ENCODE assay signal across 8 cellular contexts in genomic region chr11:59206635-59207034, GRCh38. TPM values are rescaled to one million over a fixed set of nuclear protein-coding genes. Genes with fewer than 3 reads are reported as not detected.
DNase-seq lines count a peak whose midpoint lies in the region; ATAC-seq and TF ChIP-seq lines count a peak whose summit lies in the region.

No MANE protein-coding gene starts in this region.

- no peak overlapping the region for H3K4me3 Mint-ChIP-seq in nephron

- no peak for ATAC-seq in activated CD4-positive, CD25-positive, alpha-beta regulatory T cell treated with anti-CD3 and anti-CD28 coated beads, Interleukin-2, amount 50 U/mL, for 24 hours
- ATAC-seq in GM18870 (IDR thresholded peaks at IDR 0.05; ENCODE audit: unreplicated experiment), result no peak

- peak; percentile 73 for TF ChIP-seq CTCF in GM12874 (IDR thresholded peaks at IDR 0.05; ENCODE audit: insufficient read depth, low read depth, low read length)
- TF ChIP-seq CTCF in nephron (IDR thresholded peaks at IDR 0.05; ENCODE audit: unreplicated experiment in 3 of 3), result peak; percentile 38 to 47 (median 44)

- peaks cover 27% of the 10 kb centered on the region for H3K4me1 Mint-ChIP-seq in nephron

- DNase-seq in AG20443 (ENCODE audit: low spot score) (peak; percentile 54), NCI-H748 treated with DMSO at 0.1 percent for 48 hours (lab: John Stamatoyannopoulos, UW) (peak; percentile 28), dermis microvascular lymphatic vessel endothelial cell (ENCODE audit: low read depth in 2 of 2) (peak; percentile 36 to 61), DMS79 (lab: John Stamatoyannopoulos, UW) (no peak)

- no peaks in the 10 kb centered on the region for H3K27me3 Mint-ChIP-seq in nephron (ENCODE audit: low read depth)

- peak overlapping the region; percentile 40 to 47 (median 46) for H3K27ac Mint-ChIP-seq in nephron

- peaks cover 30% of the 10 kb centered on the region for H3K36me3 Mint-ChIP-seq in nephron (ENCODE audit: low read depth)

- H3K9me3 Mint-ChIP-seq in nephron, result no peaks in the 10 kb centered on the region

RNA-seq across cellular contexts. Expression of gene MPEG1, which starts 6.1 kb away (rescaled TPM):
- total RNA-seq in dermis microvascular lymphatic vessel endothelial cell, result not detected in 2 replicates

RNA-seq across cellular contexts. Expression of gene DTX4, which starts 34.7 kb away (rescaled TPM):
- 10.4 and 49.6 TPM in 2 replicates for total RNA-seq in dermis microvascular lymphatic vessel endothelial cell
